In genomic region chr3:13263770-13264467, GRCh38 we compare ENCODE assay signal across 1 cellular context.
TF ChIP-seq lines count a peak whose summit lies in the region.

No MANE protein-coding gene starts in this region.

TF ChIP-seq in HepG2, 621 proteins besides CTCF, POLR2A, EP300 and RAD21 (continued from another document and continues in another):
- peak; percentile 29; the same call in 1 of the 2 replicates for TF ChIP-seq HOMEZ (CRISPR knock-in tag; IDR thresholded peaks at IDR 0.05; ENCODE audit: low read depth)
- TF ChIP-seq HMGXB3 (CRISPR knock-in tag; IDR thresholded peaks at IDR 0.05; ENCODE audit: borderline replicate concordance): no peak
- peak; percentile 53; the same call in 1 of the 2 replicates for TF ChIP-seq ZNF614 (CRISPR knock-in tag; IDR thresholded peaks at IDR 0.05; ENCODE audit: borderline replicate concordance)
- TF ChIP-seq SP4 (CRISPR knock-in tag; IDR thresholded peaks at IDR 0.05): peak; percentile 67
- TF ChIP-seq TEAD3 (CRISPR knock-in tag; optimal IDR thresholded peaks at IDR 0.05; ENCODE audit: borderline replicate concordance): peak; percentile 50
- TF ChIP-seq ZSCAN21 (CRISPR knock-in tag; IDR thresholded peaks at IDR 0.05; ENCODE audit: borderline replicate concordance): peak; percentile 78; the same call in 1 of the 2 replicates
- no peak for TF ChIP-seq ZNF407 (CRISPR knock-in tag; IDR thresholded peaks at IDR 0.05; ENCODE audit: not compliant biosample characterization)
- TF ChIP-seq SRF (IDR thresholded peaks at IDR 0.05; ENCODE audit: low read depth, low read length): no peak
- no peak for TF ChIP-seq ZNF672 (CRISPR knock-in tag; IDR thresholded peaks at IDR 0.05)
- TF ChIP-seq WIZ (CRISPR knock-in tag; IDR thresholded peaks at IDR 0.05): 0 out of 2 replicates have a peak, but pooled peaks have one; percentile 63
- TF ChIP-seq GATAD2A (CRISPR knock-in tag; IDR thresholded peaks at IDR 0.05): peak; percentile 62
- 0 out of 2 replicates have a peak, but pooled peaks have one; percentile 38 for TF ChIP-seq PBX2 (CRISPR knock-in tag; IDR thresholded peaks at IDR 0.05)
- TF ChIP-seq DBP (CRISPR knock-in tag; IDR thresholded peaks at IDR 0.05; ENCODE audit: not compliant biosample characterization): no peak
- TF ChIP-seq ZNF143 (CRISPR knock-in tag; IDR thresholded peaks at IDR 0.05): no peak; the same call in 1 of the 2 replicates
- no peak for TF ChIP-seq RBM22 (optimal IDR thresholded peaks at IDR 0.05; ENCODE audit: low read length)
- peak; percentile 79; the same call in 1 of the 2 replicates for TF ChIP-seq ZFP91 (CRISPR knock-in tag; IDR thresholded peaks at IDR 0.05; ENCODE audit: borderline replicate concordance)
- peak; percentile 86 for TF ChIP-seq SAP130 (CRISPR knock-in tag; IDR thresholded peaks at IDR 0.05; ENCODE audit: low read depth)
- TF ChIP-seq RXRB (CRISPR knock-in tag; IDR thresholded peaks at IDR 0.05; ENCODE audit: borderline replicate concordance): peak; percentile 86
- peak; percentile 56; the same call in 1 of the 2 replicates for TF ChIP-seq ZNF609 (CRISPR knock-in tag; IDR thresholded peaks at IDR 0.05; ENCODE audit: borderline replicate concordance)
- no peak for TF ChIP-seq ZNF337 (CRISPR knock-in tag; IDR thresholded peaks at IDR 0.05; ENCODE audit: borderline replicate concordance, low read depth)
- TF ChIP-seq MYC (CRISPR knock-in tag; IDR thresholded peaks at IDR 0.05; ENCODE audit: borderline replicate concordance): peak; percentile 71; the same call in 1 of the 2 replicates
- peak; percentile 66 for TF ChIP-seq TFE3 (CRISPR knock-in tag; IDR thresholded peaks at IDR 0.05)
- no peak for TF ChIP-seq MTF1 (CRISPR knock-in tag; IDR thresholded peaks at IDR 0.05)
- TF ChIP-seq TGIF2 (CRISPR knock-in tag; IDR thresholded peaks at IDR 0.05): peak; percentile 60
- peak; percentile 56; the same call in 1 of the 2 replicates for TF ChIP-seq ZBTB7A (CRISPR knock-in tag; IDR thresholded peaks at IDR 0.05)
